ENCODE assay signal across 27 cellular contexts in genomic region chr7:87187120-87187519, GRCh38.
"Had no signal": no experiment of that assay in that cellular context is flagged by ENCODE, and none has a peak within 500 bp of the region (broad histone marks: within the 10 kb centered on the region; RNA-seq: fewer than 3 reads in every experiment).

No MANE protein-coding gene starts in this region.

- H3K27me3 Mint-ChIP-seq: naive B cell; progenitor cell of endocrine pancreas; stimulated activated naive B cell treated with anti-CD40 and anti-IgM and Interleukin-4, amounts not matched to agents 10 μg/mL and 1 μg/mL and 100 μg/mL, for 72 hours; type B pancreatic cell had no signal

- H3K36me3 ChIP-seq: ovary, uterus had no signal

- H3K9ac ChIP-seq: neural progenitor cell had no signal

- H3K4me3 ChIP-seq: left lung, lung, neural progenitor cell, ovary, right atrium auricular region, right lobe of liver, smooth muscle cell, stomach, testis, thyroid gland, uterus had no signal

- H3K4me1 Mint-ChIP-seq: mesothelial cell of epicardium, nephron progenitor cell had no signal

- H3K4me2 ChIP-seq: neural progenitor cell, smooth muscle cell had no signal

- ATAC-seq: left colon; left lung; natural killer cell; right lobe of liver; stimulated activated naive B cell treated with anti-CD40 and anti-IgM and Interleukin-4, amounts not matched to agents 10 μg/mL and 1 μg/mL and 100 μg/mL, for 72 hours; stimulated activated naive CD8-positive, alpha-beta T cell treated with anti-CD3 and anti-CD28 coated beads, Interleukin-15, Interleukin-2, amounts not matched to agents 100 U/mL and 50 U/mL, for 24 hours had no signal

- H3K9me3 Mint-ChIP-seq: mesothelial cell of epicardium; naive B cell; natural killer cell; nephron progenitor cell; neural progenitor cell; stimulated activated naive B cell treated with anti-CD40 and anti-IgM and Interleukin-4, amounts not matched to agents 10 μg/mL and 1 μg/mL and 100 μg/mL, for 72 hours; type B pancreatic cell had no signal

- H3K4me3 Mint-ChIP-seq: mesothelial cell of epicardium; naive B cell; natural killer cell; nephron progenitor cell; neural progenitor cell; stimulated activated naive B cell treated with anti-CD40 and anti-IgM and Interleukin-4, amounts not matched to agents 10 μg/mL and 1 μg/mL and 100 μg/mL, for 72 hours; type B pancreatic cell had no signal

- H3K4me1 ChIP-seq: left lung, neural progenitor cell, right atrium auricular region, right lobe of liver, testis, thyroid gland, uterus had no signal

- H3K27me3 ChIP-seq: left lung, neural progenitor cell, neutrophil, ovary, right atrium auricular region, right lobe of liver, stomach, testis, thyroid gland, uterus had no signal

- H3K27ac Mint-ChIP-seq: mesothelial cell of epicardium; nephron progenitor cell; neural progenitor cell; progenitor cell of endocrine pancreas; stimulated activated naive B cell treated with anti-CD40 and anti-IgM and Interleukin-4, amounts not matched to agents 10 μg/mL and 1 μg/mL and 100 μg/mL, for 72 hours; type B pancreatic cell had no signal

- H3K27ac ChIP-seq: left lung, neural progenitor cell, neutrophil, ovary, right atrium auricular region, right lobe of liver, stomach, testis, thyroid gland, uterus had no signal

- H3K9me3 ChIP-seq: left lung, neutrophil, ovary, right atrium auricular region, right lobe of liver, stomach, testis, thyroid gland, uterus had no signal

- FAIRE-seq: kidney had no signal

- H2AFZ ChIP-seq: neural progenitor cell had no signal

- DNase-seq: hippocampal formation; kidney; left colon; left lung; mesendoderm; naive B cell; natural killer cell; nephron progenitor cell; ovary; right lobe of liver; stimulated activated CD4-positive, alpha-beta T cell treated with anti-CD3 and anti-CD28 coated beads, Interleukin-1b, Interleukin-23, amount 100 ng/mL, for 48 hours; stimulated activated CD4-positive, alpha-beta T cell treated with anti-CD3 and anti-CD28 coated beads, Interleukin-2, amount 100 ng/mL, for 48 hours; stimulated activated CD4-positive, alpha-beta T cell treated with anti-CD3 and anti-CD28 coated beads, Interleukin-4, amount 100 ng/mL, for 4 hours; stimulated activated naive B cell treated with anti-CD40 and anti-IgM and Interleukin-4, amounts not matched to agents 10 μg/mL and 1 μg/mL and 100 μg/mL, for 72 hours; stimulated activated naive CD8-positive, alpha-beta T cell treated with anti-CD3 and anti-CD28 coated beads, Interleukin-15, Interleukin-2, amounts not matched to agents 100 U/mL and 50 U/mL, for 24 hours; stomach; testis; thyroid gland; uterus had no signal
